Comparison of ENCODE assay signal across 13 cellular contexts in the genomic region with DNA sequence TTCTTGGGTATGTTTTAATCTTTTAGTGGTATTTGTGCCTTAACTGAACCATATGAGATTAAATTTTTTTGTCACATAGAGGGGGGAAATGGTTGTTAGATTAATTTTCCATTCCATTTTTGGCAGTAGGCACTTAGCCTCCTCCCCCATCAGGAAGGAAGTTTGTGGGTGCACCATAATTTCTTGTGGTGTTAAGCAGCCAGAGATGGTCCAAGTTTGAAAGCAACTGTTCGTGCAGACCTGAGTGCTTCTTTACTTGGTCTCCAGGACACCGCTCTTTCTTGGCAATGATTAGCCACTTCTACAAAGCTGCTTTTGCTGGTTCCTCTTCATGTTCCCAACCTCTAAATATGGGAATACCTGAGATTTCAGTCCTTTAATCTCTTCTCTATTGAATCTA.
DNase-seq lines count a peak whose midpoint lies in the region; ATAC-seq and TF ChIP-seq lines count a peak whose summit lies in the region.
"Had no signal": no experiment of that assay in that cellular context is flagged by ENCODE, and none has a peak within 500 bp of the region (broad histone marks: within the 10 kb centered on the region; RNA-seq: fewer than 3 reads in every experiment).

No MANE protein-coding gene starts in this region.

- H3K27me3 Mint-ChIP-seq in CD4-positive, CD25-positive, alpha-beta regulatory T cell, result no peaks in the 10 kb centered on the region
- H3K27me3 Mint-ChIP-seq in activated T-cell treated with anti-CD3 and anti-CD28 coated beads, Interleukin-2, amount 50 U/mL, for 4 hours (ENCODE audit: low read depth), result no peaks in the 10 kb centered on the region

- peak in 1 of 2 donors; percentile 37 for ATAC-seq in CD4-positive, CD25-positive, alpha-beta regulatory T cell (ENCODE audit: low read depth in 2 of 2)
- ATAC-seq in GM18511 (IDR thresholded peaks at IDR 0.05; ENCODE audit: unreplicated experiment) (peak; percentile 78), HG03520 (IDR thresholded peaks at IDR 0.05; ENCODE audit: unreplicated experiment) (peak; percentile 71), GM19023 (IDR thresholded peaks at IDR 0.05; ENCODE audit: unreplicated experiment) (no peak)
- no peak for ATAC-seq in activated T-cell treated with anti-CD3 and anti-CD28 coated beads, Interleukin-2, amount 50 U/mL, for 4 hours

- H3K27ac ChIP-seq in CD4-positive, CD25-positive, alpha-beta regulatory T cell (ENCODE audit: insufficient read depth, low read length, poor library complexity, severe bottlenecking), result peak overlapping the region; percentile 15
- no peak overlapping the region for H3K27ac ChIP-seq in ovary
- H3K27ac ChIP-seq: PC-9, VCaP had no signal

- peak overlapping the region in 3 of 4 donors; percentile 47 to 88 (median 62) for H3K4me3 Mint-ChIP-seq in CD4-positive, CD25-positive, alpha-beta regulatory T cell
- peak overlapping the region; percentile 33 for H3K4me3 Mint-ChIP-seq in activated T-cell treated with anti-CD3 and anti-CD28 coated beads, Interleukin-2, amount 50 U/mL, for 4 hours
- H3K4me3 Mint-ChIP-seq: H9 had no signal

- no peak for TF ChIP-seq EP300 in ovary (IDR thresholded peaks at IDR 0.05)

- H3K4me1 Mint-ChIP-seq in CD4-positive, CD25-positive, alpha-beta regulatory T cell, result peaks cover 28 to 62% (median 36%) of the 10 kb centered on the region in 4 donors
- peaks cover 57% of the 10 kb centered on the region for H3K4me1 Mint-ChIP-seq in activated T-cell treated with anti-CD3 and anti-CD28 coated beads, Interleukin-2, amount 50 U/mL, for 4 hours (ENCODE audit: low read depth)

- peaks cover 22% of the 10 kb centered on the region for H3K4me1 ChIP-seq in CD4-positive, CD25-positive, alpha-beta regulatory T cell (ENCODE audit: control insufficient read depth, insufficient read depth, low read length, poor library complexity, severe bottlenecking)
- no peaks in the 10 kb centered on the region for H3K4me1 ChIP-seq in ovary (ENCODE audit: insufficient read depth)
- H3K4me1 ChIP-seq: Caco-2 had no signal

- no peaks in the 10 kb centered on the region for H3K27me3 ChIP-seq in CD4-positive, CD25-positive, alpha-beta regulatory T cell (ENCODE audit: control insufficient read depth, insufficient read depth, low read length)
- H3K27me3 ChIP-seq in ovary, result no peaks in the 10 kb centered on the region

- no peak for TF ChIP-seq CTCF in ovary (IDR thresholded peaks at IDR 0.05)

- intact Hi-C loops in ovary (cut with DNase I), result no loop called here

- peaks cover 0 to 10% (median 4%) of the 10 kb centered on the region in 7 donors for H3K9me3 Mint-ChIP-seq in CD4-positive, CD25-positive, alpha-beta regulatory T cell
- peaks cover 10% of the 10 kb centered on the region for H3K9me3 Mint-ChIP-seq in activated T-cell treated with anti-CD3 and anti-CD28 coated beads, Interleukin-2, amount 50 U/mL, for 4 hours
- H3K9me3 Mint-ChIP-seq: H9 had no signal

- peak in 2 of 3 donors; percentile 37 to 57 for DNase-seq in CD4-positive, CD25-positive, alpha-beta regulatory T cell
- peak; percentile 6 for DNase-seq in activated T-cell treated with anti-CD3 and anti-CD28 coated beads, Interleukin-2, amount 50 U/mL, for 4 hours
- DNase-seq in NCI-H2107 treated with DMSO at 0.1 percent for 48 hours (lab: John Stamatoyannopoulos, UW; ENCODE audit: unreplicated experiment) (no peak), ovary (no peak), cortex of kidney (lab: John Stamatoyannopoulos, UW) (no peak)
- DNase-seq: Caco-2, H9, NCI-H2029, PC-9 had no signal

- H3K36me3 ChIP-seq in CD4-positive, CD25-positive, alpha-beta regulatory T cell (ENCODE audit: control insufficient read depth, insufficient read depth, low read length), result no peaks in the 10 kb centered on the region
- H3K36me3 ChIP-seq in ovary, result no peaks in the 10 kb centered on the region

- H3K4me3 ChIP-seq in CD4-positive, CD25-positive, alpha-beta regulatory T cell (ENCODE audit: low read depth, low read length), result peak overlapping the region; percentile 71
- H3K4me3 ChIP-seq in ovary, result no peak overlapping the region
- H3K4me3 ChIP-seq: PC-9 had no signal

- H3K9me3 ChIP-seq in CD4-positive, CD25-positive, alpha-beta regulatory T cell (ENCODE audit: control insufficient read depth in 2 of 2, low read length in 2 of 2), result no peaks in the 10 kb centered on the region
- H3K9me3 ChIP-seq in ovary, result no peaks in the 10 kb centered on the region
- H3K9me3 ChIP-seq: Caco-2 had no signal

- TF ChIP-seq POLR2A in ovary (IDR thresholded peaks at IDR 0.05), result no peak

- H3K36me3 Mint-ChIP-seq in CD4-positive, CD25-positive, alpha-beta regulatory T cell, result no peaks in the 10 kb centered on the region
- no peaks in the 10 kb centered on the region for H3K36me3 Mint-ChIP-seq in activated T-cell treated with anti-CD3 and anti-CD28 coated beads, Interleukin-2, amount 50 U/mL, for 4 hours (ENCODE audit: insufficient read depth)

- peak overlapping the region; percentile 57 to 84 (median 83) for H3K27ac Mint-ChIP-seq in CD4-positive, CD25-positive, alpha-beta regulatory T cell
- H3K27ac Mint-ChIP-seq: H9 had no signal

- 87 to 89% (median 89%) methylated on average over 2 of the region's 2 CpGs for WGBS in ovary, 3 donors

Comparison
In these comparisons a context has a peak if more than half of its experiments do, and no peak if none do; other contexts are left out.
1. ATAC-seq: peak in GM18511 (single experiment) and HG03520 (single experiment); none in activated T-cell treated with anti-CD3 and anti-CD28 coated beads, Interleukin-2, amount 50 U/mL, for 4 hours (0 of 2) and GM19023 (single experiment).
2. DNase-seq: peak in CD4-positive, CD25-positive, alpha-beta regulatory T cell (2 of 3) and activated T-cell treated with anti-CD3 and anti-CD28 coated beads, Interleukin-2, amount 50 U/mL, for 4 hours (single experiment); none in NCI-H2107 treated with DMSO at 0.1 percent for 48 hours (single experiment), ovary (0 of 5) and cortex of kidney (single experiment).